In the genomic region with DNA sequence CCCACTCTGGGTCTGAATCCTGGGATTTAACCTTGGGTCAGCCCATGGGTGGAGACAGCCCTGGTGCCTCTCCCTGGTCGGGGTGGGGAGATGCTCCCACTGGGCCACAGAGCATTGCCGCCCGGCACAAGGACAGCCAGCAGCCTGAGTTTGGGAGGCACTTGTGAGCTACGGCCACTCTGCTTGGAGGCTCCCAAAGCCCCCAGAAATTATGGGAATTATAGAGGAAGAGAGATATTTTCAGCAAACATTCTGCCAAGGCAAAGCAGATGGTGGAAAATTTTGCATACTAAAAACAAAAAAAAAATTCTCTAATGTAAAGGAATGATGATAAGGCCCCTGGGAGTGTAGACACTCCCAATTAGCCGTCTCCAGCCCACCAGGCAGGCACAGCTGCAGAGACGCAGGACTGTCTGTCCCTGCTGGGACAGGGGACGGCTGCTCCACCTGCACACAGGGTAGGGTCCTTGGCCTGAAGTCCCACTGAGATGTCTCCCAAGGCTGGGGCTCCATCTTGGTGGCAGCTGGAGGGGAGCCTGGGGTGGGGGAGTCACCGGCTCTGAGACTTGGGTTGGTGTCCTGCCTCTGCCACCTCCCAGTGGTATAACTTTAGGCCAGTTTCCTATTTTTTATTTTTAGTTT, we compare ENCODE assay signal across 21 cellular contexts. TPM values are rescaled to one million over a fixed set of nuclear protein-coding genes. Genes with fewer than 3 reads are reported as not detected.
DNase-seq lines count a peak whose midpoint lies in the region; ATAC-seq and TF ChIP-seq lines count a peak whose summit lies in the region.
"Had no signal": no experiment of that assay in that cellular context is flagged by ENCODE, and none has a peak within 500 bp of the region (broad histone marks: within the 10 kb centered on the region; RNA-seq: fewer than 3 reads in every experiment).

No MANE protein-coding gene starts in this region.

- no peak for TF ChIP-seq POLR2A in suprapubic skin (IDR thresholded peaks at IDR 0.05)

- TF ChIP-seq CTCF in suprapubic skin (IDR thresholded peaks at IDR 0.05): no peak

- WGBS in suprapubic skin: 81% methylated on average over 8 of the region's 8 CpGs

- DNase-seq in NCI-H1694 treated with DMSO at 0.1 percent for 48 hours (lab: John Stamatoyannopoulos, UW): peak; percentile 5
- DNase-seq in NCI-H1694 (lab: John Stamatoyannopoulos, UW): no peak
- peak; percentile 35 to 71 for DNase-seq in suprapubic skin (ENCODE audit: low spot score in 2 of 2)
- no peak for DNase-seq in RPMI8226
- no peak for DNase-seq in stimulated activated CD4-positive, alpha-beta T cell treated with anti-CD3 and anti-CD28 coated beads, Interleukin-12 subunit alpha, Interleukin-12 subunit beta, amount 100 ng/mL, for 4 hours
- DNase-seq: CD4-positive, alpha-beta T cell; GDM1; GM23248; Kasumi-1; MM.1S; NCI-H1092; NCI-H1436 treated with DMSO at 0.1 percent for 48 hours; NCI-H2081 treated with DMSO at 0.1 percent for 48 hours; SHP77 treated with DMSO at 0.1 percent for 48 hours had no signal

- ATAC-seq in activated CD4-positive, CD25-positive, alpha-beta regulatory T cell treated with anti-CD3 and anti-CD28 coated beads, Interleukin-2, amount 50 U/mL, for 24 hours: no peak
- ATAC-seq: HCT116 had no signal

- H3K4me3 ChIP-seq in suprapubic skin: no peak overlapping the region
- H3K4me3 ChIP-seq: GM23248, Peyer's patch had no signal

- no peak for TF ChIP-seq EP300 in suprapubic skin (IDR thresholded peaks at IDR 0.05)

- peaks cover 6% of the 10 kb centered on the region for H3K4me1 ChIP-seq in suprapubic skin
- H3K4me1 ChIP-seq: Caco-2, Peyer's patch had no signal

- no peaks in the 10 kb centered on the region for H3K9me3 ChIP-seq in suprapubic skin
- H3K9me3 ChIP-seq: Caco-2, Peyer's patch had no signal

- H3K27ac ChIP-seq in angular gyrus (ENCODE audit: low read depth, low read length) (peak overlapping the region; percentile 82), layer of hippocampus (ENCODE audit: low read depth, low read length) (peak overlapping the region; percentile 46), suprapubic skin (no peak overlapping the region)
- H3K27ac ChIP-seq: 22Rv1, GM23248, Peyer's patch had no signal

- no peaks in the 10 kb centered on the region for H3K27me3 ChIP-seq in layer of hippocampus (ENCODE audit: control insufficient read depth, insufficient read depth, low read length)
- H3K27me3 ChIP-seq in suprapubic skin: no peaks in the 10 kb centered on the region
- H3K27me3 ChIP-seq: Peyer's patch had no signal

- no peaks in the 10 kb centered on the region for H3K36me3 ChIP-seq in suprapubic skin
- H3K36me3 ChIP-seq: Peyer's patch had no signal

RNA-seq across cellular contexts. Expression of gene DOC2B, which starts 46.3 kb away (rescaled TPM):
- total RNA-seq in suprapubic skin: 10 to 100 TPM in 1 of 4 donors, 1 to 10 TPM in 3; 1.8 to 19.4 (median 6.1) TPM
- total RNA-seq: Caco-2, GM23248 had no signal

Comparison
In these comparisons a context has a peak if more than half of its experiments do, and no peak if none do; other contexts are left out.
1. DNase-seq: peak in NCI-H1694 treated with DMSO at 0.1 percent for 48 hours (single experiment) and suprapubic skin (2 of 2); none in NCI-H1694 (single experiment), RPMI8226 (single experiment) and stimulated activated CD4-positive, alpha-beta T cell treated with anti-CD3 and anti-CD28 coated beads, Interleukin-12 subunit alpha, Interleukin-12 subunit beta, amount 100 ng/mL, for 4 hours (single experiment).